Comparison of ENCODE assay signal across 26 cellular contexts in genomic region chr5:96275051-96275450, GRCh38.
"Had no signal": no experiment of that assay in that cellular context is flagged by ENCODE, and none has a peak within 500 bp of the region (broad histone marks: within the 10 kb centered on the region; RNA-seq: fewer than 3 reads in every experiment).

No MANE protein-coding gene starts in this region.

- H2AFZ ChIP-seq: neural progenitor cell had no signal

- H3K36me3 ChIP-seq: neural progenitor cell, pancreas, prostate gland, spleen, suprapubic skin, tibial artery, transverse colon, upper lobe of right lung, uterus had no signal

- H3K9me3 ChIP-seq: pancreas, prostate gland, suprapubic skin, testis, tibial artery, upper lobe of right lung, uterus had no signal

- H3K4me3 ChIP-seq: neural progenitor cell, pancreas, prostate gland, skin epidermis, smooth muscle cell, spleen, suprapubic skin, testis, tibial artery, transverse colon, upper lobe of right lung, uterus had no signal

- DNase-seq: naive thymus-derived CD4-positive, alpha-beta T cell; natural killer cell; pancreas; right cardiac atrium; spleen; stimulated activated CD4-positive, alpha-beta T cell treated with anti-CD3 and anti-CD28 coated beads, Interleukin-12 subunit alpha, Interleukin-12 subunit beta, amount 100 ng/mL, for 4 hours; stimulated activated CD4-positive, alpha-beta T cell treated with anti-CD3 and anti-CD28 coated beads, Interleukin-1b, Interleukin-23, amount 100 ng/mL, for 48 hours; stimulated activated CD4-positive, alpha-beta T cell treated with anti-CD3 and anti-CD28 coated beads, Interleukin-4, amount 100 ng/mL, for 1 hour; stimulated activated CD4-positive, alpha-beta T cell treated with anti-CD3 and anti-CD28 coated beads, Interleukin-4, amount 100 ng/mL, for 4 hours; stimulated activated CD8-positive, alpha-beta memory T cell treated with anti-CD3 and anti-CD28 coated beads, Interleukin-4, amount 100 ng/mL, for 48 hours; stimulated activated naive CD4-positive, alpha-beta T cell; stimulated activated naive CD8-positive, alpha-beta T cell treated with anti-CD3 and anti-CD28 coated beads, Interleukin-15, amount 100 ng/mL, for 72 hours; stimulated activated naive CD8-positive, alpha-beta T cell treated with anti-CD3 and anti-CD28 coated beads, Interleukin-15, Interleukin-2, amounts not matched to agents 100 U/mL and 50 U/mL, for 24 hours; substantia nigra; testis; tibial artery; transverse colon; upper lobe of right lung; uterus had no signal

- H3K4me2 ChIP-seq: neural progenitor cell, smooth muscle cell had no signal

- H3K27ac ChIP-seq: neural progenitor cell, pancreas, prostate gland, skin epidermis, spleen, suprapubic skin, testis, tibial artery, transverse colon, upper lobe of right lung, uterus had no signal

- FAIRE-seq: pancreas had no signal

- H3K9ac ChIP-seq: neural progenitor cell had no signal

- H3K27me3 ChIP-seq: neural progenitor cell, pancreas, spleen, suprapubic skin, testis, tibial artery, transverse colon, upper lobe of right lung, uterus had no signal

- H3K4me1 ChIP-seq: neural progenitor cell, prostate gland, spleen, testis, transverse colon, upper lobe of right lung, uterus had no signal

- ATAC-seq: naive thymus-derived CD4-positive, alpha-beta T cell; natural killer cell; pancreas; right cardiac atrium; sciatic nerve; stimulated activated memory B cell treated with anti-CD40 and anti-IgM and Interleukin-4, amounts not matched to agents 10 μg/mL and 1 μg/mL and 100 μg/mL, for 72 hours; stimulated activated naive CD8-positive, alpha-beta T cell treated with anti-CD3 and anti-CD28 coated beads, Interleukin-15, amount 100 ng/mL, for 72 hours; stimulated activated naive CD8-positive, alpha-beta T cell treated with anti-CD3 and anti-CD28 coated beads, Interleukin-15, Interleukin-2, amounts not matched to agents 100 U/mL and 50 U/mL, for 24 hours; upper lobe of right lung had no signal
